1 cellular context compared by ENCODE assay signal in the genomic region with DNA sequence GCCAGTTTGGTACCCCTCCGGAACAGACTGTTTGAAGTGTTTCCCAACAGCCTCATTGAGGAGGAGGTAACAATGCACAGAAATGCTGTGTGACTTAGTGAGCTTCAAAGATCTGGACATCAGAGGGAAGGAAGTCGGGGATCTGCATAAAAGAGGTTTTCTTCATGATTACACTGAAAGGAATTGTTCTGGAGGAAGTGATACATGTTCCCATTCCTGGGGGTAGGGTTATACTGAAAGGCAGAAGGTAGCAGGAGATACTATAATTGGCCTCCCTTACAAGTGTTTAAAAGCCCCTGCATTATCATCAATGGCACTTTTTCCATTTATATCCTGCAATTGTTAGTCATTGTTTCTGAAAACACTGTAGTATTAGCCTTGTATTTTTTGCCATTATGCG.
TF ChIP-seq lines count a peak whose summit lies in the region.

No MANE protein-coding gene starts in this region.

TF ChIP-seq in GM23338, 12 proteins besides CTCF, POLR2A, EP300 and RAD21 (continued from another document):
- TF ChIP-seq, protein P1, sequence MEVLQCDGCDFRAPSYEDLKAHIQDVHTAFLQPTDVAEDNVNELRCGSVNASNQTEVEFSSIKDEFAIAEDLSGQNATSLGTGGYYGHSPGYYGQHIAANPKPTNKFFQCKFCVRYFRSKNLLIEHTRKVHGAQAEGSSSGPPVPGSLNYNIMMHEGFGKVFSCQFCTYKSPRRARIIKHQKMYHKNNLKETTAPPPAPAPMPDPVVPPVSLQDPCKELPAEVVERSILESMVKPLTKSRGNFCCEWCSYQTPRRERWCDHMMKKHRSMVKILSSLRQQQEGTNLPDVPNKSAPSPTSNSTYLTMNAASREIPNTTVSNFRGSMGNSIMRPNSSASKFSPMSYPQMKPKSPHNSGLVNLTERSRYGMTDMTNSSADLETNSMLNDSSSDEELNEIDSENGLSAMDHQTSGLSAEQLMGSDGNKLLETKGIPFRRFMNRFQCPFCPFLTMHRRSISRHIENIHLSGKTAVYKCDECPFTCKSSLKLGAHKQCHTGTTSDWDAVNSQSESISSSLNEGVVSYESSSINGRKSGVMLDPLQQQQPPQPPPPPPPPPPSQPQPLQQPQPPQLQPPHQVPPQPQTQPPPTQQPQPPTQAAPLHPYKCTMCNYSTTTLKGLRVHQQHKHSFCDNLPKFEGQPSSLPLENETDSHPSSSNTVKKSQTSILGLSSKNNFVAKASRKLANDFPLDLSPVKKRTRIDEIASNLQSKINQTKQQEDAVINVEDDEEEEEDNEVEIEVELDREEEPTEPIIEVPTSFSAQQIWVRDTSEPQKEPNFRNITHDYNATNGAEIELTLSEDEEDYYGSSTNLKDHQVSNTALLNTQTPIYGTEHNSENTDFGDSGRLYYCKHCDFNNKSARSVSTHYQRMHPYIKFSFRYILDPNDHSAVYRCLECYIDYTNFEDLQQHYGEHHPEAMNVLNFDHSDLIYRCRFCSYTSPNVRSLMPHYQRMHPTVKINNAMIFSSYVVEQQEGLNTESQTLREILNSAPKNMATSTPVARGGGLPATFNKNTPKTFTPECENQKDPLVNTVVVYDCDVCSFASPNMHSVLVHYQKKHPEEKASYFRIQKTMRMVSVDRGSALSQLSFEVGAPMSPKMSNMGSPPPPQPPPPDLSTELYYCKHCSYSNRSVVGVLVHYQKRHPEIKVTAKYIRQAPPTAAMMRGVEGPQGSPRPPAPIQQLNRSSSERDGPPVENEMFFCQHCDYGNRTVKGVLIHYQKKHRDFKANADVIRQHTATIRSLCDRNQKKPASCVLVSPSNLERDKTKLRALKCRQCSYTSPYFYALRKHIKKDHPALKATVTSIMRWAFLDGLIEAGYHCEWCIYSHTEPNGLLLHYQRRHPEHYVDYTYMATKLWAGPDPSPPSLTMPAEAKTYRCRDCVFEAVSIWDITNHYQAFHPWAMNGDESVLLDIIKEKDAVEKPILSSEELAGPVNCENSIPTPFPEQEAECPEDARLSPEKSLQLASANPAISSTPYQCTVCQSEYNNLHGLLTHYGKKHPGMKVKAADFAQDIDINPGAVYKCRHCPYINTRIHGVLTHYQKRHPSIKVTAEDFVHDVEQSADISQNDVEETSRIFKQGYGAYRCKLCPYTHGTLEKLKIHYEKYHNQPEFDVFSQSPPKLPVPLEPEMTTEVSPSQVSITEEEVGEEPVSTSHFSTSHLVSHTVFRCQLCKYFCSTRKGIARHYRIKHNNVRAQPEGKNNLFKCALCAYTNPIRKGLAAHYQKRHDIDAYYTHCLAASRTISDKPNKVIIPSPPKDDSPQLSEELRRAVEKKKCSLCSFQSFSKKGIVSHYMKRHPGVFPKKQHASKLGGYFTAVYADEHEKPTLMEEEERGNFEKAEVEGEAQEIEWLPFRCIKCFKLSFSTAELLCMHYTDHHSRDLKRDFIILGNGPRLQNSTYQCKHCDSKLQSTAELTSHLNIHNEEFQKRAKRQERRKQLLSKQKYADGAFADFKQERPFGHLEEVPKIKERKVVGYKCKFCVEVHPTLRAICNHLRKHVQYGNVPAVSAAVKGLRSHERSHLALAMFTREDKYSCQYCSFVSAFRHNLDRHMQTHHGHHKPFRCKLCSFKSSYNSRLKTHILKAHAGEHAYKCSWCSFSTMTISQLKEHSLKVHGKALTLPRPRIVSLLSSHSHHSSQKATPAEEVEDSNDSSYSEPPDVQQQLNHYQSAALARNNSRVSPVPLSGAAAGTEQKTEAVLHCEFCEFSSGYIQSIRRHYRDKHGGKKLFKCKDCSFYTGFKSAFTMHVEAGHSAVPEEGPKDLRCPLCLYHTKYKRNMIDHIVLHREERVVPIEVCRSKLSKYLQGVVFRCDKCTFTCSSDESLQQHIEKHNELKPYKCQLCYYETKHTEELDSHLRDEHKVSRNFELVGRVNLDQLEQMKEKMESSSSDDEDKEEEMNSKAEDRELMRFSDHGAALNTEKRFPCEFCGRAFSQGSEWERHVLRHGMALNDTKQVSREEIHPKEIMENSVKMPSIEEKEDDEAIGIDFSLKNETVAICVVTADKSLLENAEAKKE (CRISPR knock-in tag; IDR thresholded peaks at IDR 0.05), result no peak
- TF ChIP-seq, protein P2, sequence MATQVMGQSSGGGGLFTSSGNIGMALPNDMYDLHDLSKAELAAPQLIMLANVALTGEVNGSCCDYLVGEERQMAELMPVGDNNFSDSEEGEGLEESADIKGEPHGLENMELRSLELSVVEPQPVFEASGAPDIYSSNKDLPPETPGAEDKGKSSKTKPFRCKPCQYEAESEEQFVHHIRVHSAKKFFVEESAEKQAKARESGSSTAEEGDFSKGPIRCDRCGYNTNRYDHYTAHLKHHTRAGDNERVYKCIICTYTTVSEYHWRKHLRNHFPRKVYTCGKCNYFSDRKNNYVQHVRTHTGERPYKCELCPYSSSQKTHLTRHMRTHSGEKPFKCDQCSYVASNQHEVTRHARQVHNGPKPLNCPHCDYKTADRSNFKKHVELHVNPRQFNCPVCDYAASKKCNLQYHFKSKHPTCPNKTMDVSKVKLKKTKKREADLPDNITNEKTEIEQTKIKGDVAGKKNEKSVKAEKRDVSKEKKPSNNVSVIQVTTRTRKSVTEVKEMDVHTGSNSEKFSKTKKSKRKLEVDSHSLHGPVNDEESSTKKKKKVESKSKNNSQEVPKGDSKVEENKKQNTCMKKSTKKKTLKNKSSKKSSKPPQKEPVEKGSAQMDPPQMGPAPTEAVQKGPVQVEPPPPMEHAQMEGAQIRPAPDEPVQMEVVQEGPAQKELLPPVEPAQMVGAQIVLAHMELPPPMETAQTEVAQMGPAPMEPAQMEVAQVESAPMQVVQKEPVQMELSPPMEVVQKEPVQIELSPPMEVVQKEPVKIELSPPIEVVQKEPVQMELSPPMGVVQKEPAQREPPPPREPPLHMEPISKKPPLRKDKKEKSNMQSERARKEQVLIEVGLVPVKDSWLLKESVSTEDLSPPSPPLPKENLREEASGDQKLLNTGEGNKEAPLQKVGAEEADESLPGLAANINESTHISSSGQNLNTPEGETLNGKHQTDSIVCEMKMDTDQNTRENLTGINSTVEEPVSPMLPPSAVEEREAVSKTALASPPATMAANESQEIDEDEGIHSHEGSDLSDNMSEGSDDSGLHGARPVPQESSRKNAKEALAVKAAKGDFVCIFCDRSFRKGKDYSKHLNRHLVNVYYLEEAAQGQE (IDR thresholded peaks at IDR 0.05; ENCODE audit: unreplicated experiment), result no peak
